In the genomic region with DNA sequence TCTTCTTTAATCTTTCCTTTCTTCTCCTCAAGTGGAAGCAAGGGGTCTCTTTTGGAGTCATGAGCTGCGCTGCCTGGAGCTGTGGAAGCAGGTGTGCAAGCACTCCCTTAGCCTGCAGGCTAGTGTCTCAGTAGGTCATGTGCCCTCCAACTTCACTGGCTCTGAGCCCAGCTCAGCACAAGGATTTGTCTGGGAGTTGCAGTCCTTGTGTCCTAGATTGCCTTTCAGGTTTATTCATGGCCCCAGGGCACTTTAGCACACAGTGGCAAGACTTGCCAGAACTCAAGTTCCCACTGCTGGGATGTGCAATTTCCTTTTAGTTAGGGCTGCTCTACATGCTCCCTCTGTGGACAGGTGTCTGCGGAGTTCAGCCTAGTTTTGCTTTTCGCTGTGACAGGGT, we compare ENCODE assay signal across 21 cellular contexts.
DNase-seq lines count a peak whose midpoint lies in the region; ATAC-seq and TF ChIP-seq lines count a peak whose summit lies in the region.
"Had no signal": no experiment of that assay in that cellular context is flagged by ENCODE, and none has a peak within 500 bp of the region (broad histone marks: within the 10 kb centered on the region; RNA-seq: fewer than 3 reads in every experiment).

No MANE protein-coding gene starts in this region.

- H2AFZ ChIP-seq in mammary epithelial cell (ENCODE audit: low read depth, low read length) = no peak overlapping the region

- no peaks in the 10 kb centered on the region for H3K9me3 ChIP-seq in mammary epithelial cell (replicated peaks; ENCODE audit: insufficient read depth, low read length)
- peaks cover 1% of the 10 kb centered on the region for H3K9me3 ChIP-seq in left ventricle myocardium inferior (replicated peaks)

- no peaks in the 10 kb centered on the region for H3K4me1 Mint-ChIP-seq in MCF 10A (ENCODE audit: insufficient read depth, unreplicated experiment)
- H3K4me1 Mint-ChIP-seq: activated naive CD4-positive, alpha-beta T cell treated with anti-CD3 and anti-CD28 coated beads, Interleukin-2, amount 50 U/mL, for 24 hours; CD4-positive, alpha-beta memory T cell had no signal

- no peak overlapping the region for H3K4me3 Mint-ChIP-seq in MCF 10A (ENCODE audit: unreplicated experiment)
- H3K4me3 Mint-ChIP-seq: activated naive CD4-positive, alpha-beta T cell treated with anti-CD3 and anti-CD28 coated beads, Interleukin-2, amount 50 U/mL, for 24 hours; activated T-cell treated with anti-CD3 and anti-CD28 coated beads, Interleukin-2, amount 50 U/mL, for 72 hours; CD4-positive, alpha-beta memory T cell had no signal

- 65% methylated on average over 2 of the region's 3 CpGs for WGBS in mammary epithelial cell (ENCODE audit: low coverage, missing lambda C conversion rate)

- no TSS peak for BruUV-seq in MCF 10A (replicated peaks; lab: Mats Ljungman, UMichigan)
- BruUV-seq in mammary epithelial cell (replicated peaks; lab: Mats Ljungman, UMichigan) = no TSS peak

- H3K27me3 ChIP-seq in mammary epithelial cell (ENCODE audit: insufficient read depth, low read length) (no peaks in the 10 kb centered on the region), left ventricle myocardium inferior (ENCODE audit: low read depth) (no peaks in the 10 kb centered on the region)
- H3K27me3 ChIP-seq: esophagus squamous epithelium had no signal

- dilution Hi-C loops in mammary epithelial cell (cut with HindIII; ENCODE audit: low sequenced_read_pairs) = no loop called here

- peak; percentile 53 for DNase-seq in MCF 10A (ENCODE audit: unreplicated experiment)
- no peak for DNase-seq in mammary epithelial cell
- peak; percentile 58 for DNase-seq in NCI-H748 (lab: John Stamatoyannopoulos, UW; ENCODE audit: unreplicated experiment)
- DNase-seq in islet precursor cell = peak; percentile 84
- DNase-seq in stimulated activated CD4-positive, alpha-beta T cell treated with anti-CD3 and anti-CD28 coated beads, Interleukin-1b, Interleukin-23, amount 100 ng/mL, for 48 hours = no peak
- DNase-seq in left ventricle myocardium inferior = no peak
- DNase-seq: activated CD4-positive, alpha-beta T cell treated with anti-CD3 and anti-CD28 coated beads for 1 hour; activated T-cell treated with anti-CD3 and anti-CD28 coated beads, Interleukin-2, amount 50 U/mL, for 72 hours; CD4-positive, alpha-beta memory T cell; DMS53; effector CD8-positive, alpha-beta T cell; esophagus squamous epithelium; NCI-H1092 treated with DMSO at 0.1 percent for 48 hours; NCI-H524 treated with DMSO at 0.1 percent for 48 hours; nucleus accumbens; retina had no signal

- POLR2A ChIA-PET in MCF 10A (lab: Yijun Ruan, JAX) = no interaction called here

- intact Hi-C loops in MCF 10A (cut with micrococcal nuclease) = no loop called here
- intact Hi-C loops in mammary epithelial cell (cut with micrococcal nuclease) = no loop called here
- intact Hi-C loops in left ventricle myocardium inferior (cut with micrococcal nuclease) = no loop called here

- no peak overlapping the region for H3K27ac Mint-ChIP-seq in MCF 10A (ENCODE audit: low read depth, unreplicated experiment)
- H3K27ac Mint-ChIP-seq: activated naive CD4-positive, alpha-beta T cell treated with anti-CD3 and anti-CD28 coated beads, Interleukin-2, amount 50 U/mL, for 24 hours; activated T-cell treated with anti-CD3 and anti-CD28 coated beads, Interleukin-2, amount 50 U/mL, for 72 hours; CD4-positive, alpha-beta memory T cell had no signal

- no peak overlapping the region for H3K4me2 ChIP-seq in mammary epithelial cell (ENCODE audit: insufficient read depth, low read depth, low read length)
- H3K4me2 ChIP-seq: KMS-11 had no signal

- H3K36me3 Mint-ChIP-seq in MCF 10A (ENCODE audit: insufficient read depth, unreplicated experiment) = no peaks in the 10 kb centered on the region
- H3K36me3 Mint-ChIP-seq: activated naive CD4-positive, alpha-beta T cell treated with anti-CD3 and anti-CD28 coated beads, Interleukin-2, amount 50 U/mL, for 24 hours; CD4-positive, alpha-beta memory T cell had no signal

- H3K79me2 ChIP-seq in mammary epithelial cell (ENCODE audit: insufficient read depth, low read length) = no peaks in the 10 kb centered on the region

- TF ChIP-seq CTCF in MCF 10A (IDR thresholded peaks at IDR 0.05; ENCODE audit: unreplicated experiment) (no peak), mammary epithelial cell (conservative IDR thresholded peaks at IDR 0.05 in 1 of 2, IDR thresholded peaks at IDR 0.05 in 1 of 2; ENCODE audit: extremely low read depth in 1 of 2, insufficient read depth in 1 of 2, low read depth in 1 of 2, low read length in 2 of 2) (no peak), left ventricle myocardium inferior (IDR thresholded peaks at IDR 0.05; ENCODE audit: borderline replicate concordance) (no peak)

- H3K4me1 ChIP-seq in mammary epithelial cell (ENCODE audit: insufficient read depth, low read length) (no peaks in the 10 kb centered on the region), left ventricle myocardium inferior (no peaks in the 10 kb centered on the region)
- H3K4me1 ChIP-seq: esophagus squamous epithelium had no signal

- ATAC-seq in HG02973 (IDR thresholded peaks at IDR 0.05; ENCODE audit: unreplicated experiment) = no peak
- ATAC-seq in GM21528 (IDR thresholded peaks at IDR 0.05; ENCODE audit: low FRiP score, unreplicated experiment) = no peak
- ATAC-seq: activated T-cell treated with anti-CD3 and anti-CD28 coated beads, Interleukin-2, amount 50 U/mL, for 72 hours had no signal

- CTCF ChIA-PET in MCF 10A (lab: Yijun Ruan, JAX) (interaction anchor here (0.7 to 1.4 kb wide), 2 partner anchors 63 to 153 kb away, joined by 3 to 5 read pairs; no protein-coding TSS in a partner anchor), mammary epithelial cell (lab: Charles Lee; ENCODE audit: low non-redundant PET) (no interaction called here)

- no peak overlapping the region for H3K9ac ChIP-seq in mammary epithelial cell (ENCODE audit: insufficient read depth, low read length)
- H3K9ac ChIP-seq: KMS-11 had no signal

- peaks cover 20% of the 10 kb centered on the region for H3K9me3 Mint-ChIP-seq in MCF 10A (ENCODE audit: unreplicated experiment)

- H4K20me1 ChIP-seq in mammary epithelial cell (ENCODE audit: insufficient read depth, low read length) = no peaks in the 10 kb centered on the region

- no peak overlapping the region for H3K4me3 ChIP-seq in mammary epithelial cell (replicated peaks in 1 of 3; ENCODE audit: insufficient read depth in 1 of 3, low read depth in 2 of 3, low read length in 3 of 3)
- no peak overlapping the region for H3K4me3 ChIP-seq in left ventricle myocardium inferior
- H3K4me3 ChIP-seq: esophagus squamous epithelium, SK-N-MC had no signal

- no peaks in the 10 kb centered on the region for H3K36me3 ChIP-seq in mammary epithelial cell (ENCODE audit: insufficient read depth, low read length)
- no peaks in the 10 kb centered on the region for H3K36me3 ChIP-seq in left ventricle myocardium inferior
- H3K36me3 ChIP-seq: esophagus squamous epithelium had no signal

- H3K27me3 Mint-ChIP-seq in MCF 10A (ENCODE audit: insufficient read depth, unreplicated experiment) = no peaks in the 10 kb centered on the region
- H3K27me3 Mint-ChIP-seq: activated naive CD4-positive, alpha-beta T cell treated with anti-CD3 and anti-CD28 coated beads, Interleukin-2, amount 50 U/mL, for 24 hours; CD4-positive, alpha-beta memory T cell had no signal

- H3K27ac ChIP-seq in mammary epithelial cell (ENCODE audit: insufficient read depth, low read depth, low read length) (no peak overlapping the region), left ventricle myocardium inferior (replicated peaks) (no peak overlapping the region)
- H3K27ac ChIP-seq: esophagus squamous epithelium, KMS-11, SK-N-MC had no signal

- in situ Hi-C loops in mammary epithelial cell (cut with MboI; ENCODE audit: low sequenced_read_pairs in 2 of 2) = no loop called here

Comparison
In these comparisons a context has a peak if more than half of its experiments do, and no peak if none do; other contexts are left out.
1. DNase-seq: peak in MCF 10A (single experiment), NCI-H748 (single experiment) and islet precursor cell (single experiment); none in mammary epithelial cell (single experiment), stimulated activated CD4-positive, alpha-beta T cell treated with anti-CD3 and anti-CD28 coated beads, Interleukin-1b, Interleukin-23, amount 100 ng/mL, for 48 hours (single experiment) and left ventricle myocardium inferior (single experiment).